1 cellular context compared by ENCODE assay signal in genomic region chr22:49672013-49672516, GRCh38.
TF ChIP-seq lines count a peak whose summit lies in the region.

No MANE protein-coding gene starts in this region.

TF ChIP-seq in H1, 55 proteins besides CTCF, POLR2A, EP300 and RAD21:
- TF ChIP-seq PHF8 (conservative IDR thresholded peaks at IDR 0.05; ENCODE audit: low read depth, low read length), result no peak
- TF ChIP-seq SIX5 (IDR thresholded peaks at IDR 0.05; ENCODE audit: low read depth, low read length), result no peak
- no peak for TF ChIP-seq KDM5A (IDR thresholded peaks at IDR 0.05; ENCODE audit: low read length)
- TF ChIP-seq TBP (IDR thresholded peaks at IDR 0.05; ENCODE audit: low read depth, low read length), result no peak
TF ChIP-seq in H1: peak in this region for 0.
